10 cellular contexts compared by ENCODE assay signal in genomic region chr17:18860161-18860972, GRCh38. TPM values are rescaled to one million over a fixed set of nuclear protein-coding genes. Genes with fewer than 3 reads are reported as not detected.
DNase-seq lines count a peak whose midpoint lies in the region; ATAC-seq and TF ChIP-seq lines count a peak whose summit lies in the region.
"Had no signal": no experiment of that assay in that cellular context is flagged by ENCODE, and none has a peak within 500 bp of the region (broad histone marks: within the 10 kb centered on the region; RNA-seq: fewer than 3 reads in every experiment).

No MANE protein-coding gene starts in this region.

- TF ChIP-seq CTCF in GM13977 (IDR thresholded peaks at IDR 0.05; ENCODE audit: extremely low read depth, insufficient read depth, missing control alignments) (no peak), GM23338 (conservative IDR thresholded peaks at IDR 0.05; ENCODE audit: low read depth in 2 of 2) (no peak), WERI-Rb-1 (IDR thresholded peaks at IDR 0.05; ENCODE audit: low read depth, low read length) (no peak)

- no peak overlapping the region for H2AFZ ChIP-seq in GM23338

- H3K4me3 ChIP-seq in GM23338 = no peak overlapping the region
- H3K4me3 ChIP-seq in WERI-Rb-1 (ENCODE audit: low read depth, low read length) = no peak overlapping the region

- H3K27ac ChIP-seq in GM23338 (ENCODE audit: low read depth) (0 out of 2 replicates have a peak overlapping the region, but pooled peaks have one; percentile 13), WERI-Rb-1 (no peak overlapping the region)

- no peaks in the 10 kb centered on the region for H3F3A ChIP-seq in GM23338 (replicated peaks; ENCODE audit: low read depth)

- POLR2A ChIA-PET in T-cell (lab: Charles Lee) = interaction anchor here in 1 of 2 donors (0.5 kb wide), 1 partner anchor 646 kb away, joined by 6 read pairs; no protein-coding TSS in a partner anchor
- POLR2A ChIA-PET in naive thymus-derived CD8-positive, alpha-beta T cell (lab: Charles Lee) = no interaction called here

- H3K27ac Mint-ChIP-seq in GM23338 (no peak overlapping the region), T-cell (peak overlapping the region; percentile 43 to 44)
- peak overlapping the region in 7 of 10 donors; percentile 13 to 77 (median 56) for H3K27ac Mint-ChIP-seq in naive thymus-derived CD8-positive, alpha-beta T cell

- H3K27me3 ChIP-seq in GM23338 (ENCODE audit: insufficient read depth) = no peaks in the 10 kb centered on the region
- no peaks in the 10 kb centered on the region for H3K27me3 ChIP-seq in WERI-Rb-1 (ENCODE audit: insufficient read depth, low read depth, severe bottlenecking)

- no peaks in the 10 kb centered on the region for H3K9me2 ChIP-seq in GM23338 (ENCODE audit: insufficient read depth)

- ATAC-seq in GM23338 = no peak
- ATAC-seq in T-cell (replicated peaks in 1 of 4) = no peak
- ATAC-seq in naive thymus-derived CD8-positive, alpha-beta T cell = no peak
- no peak for ATAC-seq in HG02798 (IDR thresholded peaks at IDR 0.05; ENCODE audit: poor library complexity, unreplicated experiment)
- ATAC-seq in HG02588 (IDR thresholded peaks at IDR 0.05; ENCODE audit: unreplicated experiment) = no peak

- H3K9me3 Mint-ChIP-seq in GM23338 (no peaks in the 10 kb centered on the region), T-cell (no peaks in the 10 kb centered on the region)
- H3K9me3 Mint-ChIP-seq in naive thymus-derived CD8-positive, alpha-beta T cell = no peaks in the 10 kb centered on the region

- peaks cover 10% of the 10 kb centered on the region for H3K4me1 ChIP-seq in GM23338 (ENCODE audit: insufficient read depth)

- H3K36me3 Mint-ChIP-seq in GM23338 (ENCODE audit: low read depth) = peaks cover 5% of the 10 kb centered on the region; the same call in 1 of the 3 replicates
- peaks cover 3% of the 10 kb centered on the region for H3K36me3 Mint-ChIP-seq in T-cell
- peaks cover 0 to 7% (median 2%) of the 10 kb centered on the region in 3 donors for H3K36me3 Mint-ChIP-seq in naive thymus-derived CD8-positive, alpha-beta T cell

- peaks cover 5% of the 10 kb centered on the region for H3K27me3 Mint-ChIP-seq in GM23338 (ENCODE audit: insufficient read depth, low read depth, poor library complexity)
- H3K27me3 Mint-ChIP-seq in T-cell = no peaks in the 10 kb centered on the region
- no peaks in the 10 kb centered on the region for H3K27me3 Mint-ChIP-seq in naive thymus-derived CD8-positive, alpha-beta T cell

- H3K79me2 ChIP-seq in GM23338 (replicated peaks; ENCODE audit: insufficient read depth) = peaks cover 74% of the 10 kb centered on the region

- H3K4me3 Mint-ChIP-seq in GM23338 = peak overlapping the region; percentile 27; the same call in 1 of the 3 replicates
- peak overlapping the region; percentile 17 to 53 (median 21) for H3K4me3 Mint-ChIP-seq in T-cell
- H3K4me3 Mint-ChIP-seq in naive thymus-derived CD8-positive, alpha-beta T cell = peak overlapping the region in 9 of 10 donors; percentile 3 to 64 (median 50)

- H4K20me1 ChIP-seq in GM23338 (replicated peaks; ENCODE audit: insufficient read depth) = peaks cover 17% of the 10 kb centered on the region

- in situ Hi-C loops in GM13977 (cut with MboI; ENCODE audit: low pct_unique_long_range_greater_than_20kb, low sequenced_read_pairs, unreplicated experiment) = no loop called here

- H3K9me3 ChIP-seq in WERI-Rb-1 (ENCODE audit: severe bottlenecking) = no peaks in the 10 kb centered on the region

- DNase-seq in GM13977 (ENCODE audit: low spot score) (peak; percentile 84), GM23338 (ENCODE audit: low spot score) (no peak), T-cell (no peak), NCI-H1436 treated with DMSO at 0.1 percent for 48 hours (lab: John Stamatoyannopoulos, UW) (no peak), WERI-Rb-1 (no peak)
- no peak for DNase-seq in naive thymus-derived CD8-positive, alpha-beta T cell
- DNase-seq: activated effector memory CD4-positive, alpha-beta T cell treated with anti-CD3 and anti-CD28 coated beads, Interleukin-2, amount 50 U/mL, for 16 hours; NCI-H1930 had no signal

- H3K4me1 Mint-ChIP-seq in GM23338 (peaks cover 12% of the 10 kb centered on the region), T-cell (peaks cover 58 to 60% (median 59%) of the 10 kb centered on the region in 3 donors)
- peaks cover 28 to 75% (median 59%) of the 10 kb centered on the region in 4 donors for H3K4me1 Mint-ChIP-seq in naive thymus-derived CD8-positive, alpha-beta T cell

- H3K36me3 ChIP-seq in GM23338 (ENCODE audit: insufficient read depth) (0 out of 2 replicates have a peak, but pooled peaks cover under 1% of the 10 kb centered on the region), WERI-Rb-1 (peaks cover 10% of the 10 kb centered on the region)

- CTCF ChIA-PET in T-cell (lab: Charles Lee) = no interaction called here

- no peak overlapping the region for H3K4me2 ChIP-seq in GM23338

TF ChIP-seq in GM23338, 12 proteins besides CTCF, POLR2A, EP300 and RAD21 (continues in another document):
- no peak for TF ChIP-seq ZNF462 (CRISPR knock-in tag; IDR thresholded peaks at IDR 0.05)
- no peak for TF ChIP-seq STAT1 (IDR thresholded peaks at IDR 0.05; ENCODE audit: unreplicated experiment)
- no peak for TF ChIP-seq ZNF114 (CRISPR knock-in tag; IDR thresholded peaks at IDR 0.05)
- no peak for TF ChIP-seq EZH2 (IDR thresholded peaks at IDR 0.05; ENCODE audit: low read depth, unreplicated experiment)
- TF ChIP-seq CREB1 (CRISPR knock-in tag; IDR thresholded peaks at IDR 0.05; ENCODE audit: low read depth) = no peak
- TF ChIP-seq JUNB (IDR thresholded peaks at IDR 0.05; ENCODE audit: unreplicated experiment) = no peak

RNA-seq across cellular contexts. Expression of gene PRPSAP2, which starts 2.4 kb away (rescaled TPM):
- 54.4 and 55.4 TPM in 2 replicates for total RNA-seq in GM23338 (2014; rRNA removed; shearing (Covaris generic))
- 32.3 and 34.6 TPM in 2 replicates for polyA plus RNA-seq in GM23338 (2016; fragmentation: Nextera tagmentation; extraction: Ambion mirVana)
- 10 to 100 TPM; 27.4 to 49.6 (median 39.6) TPM for total RNA-seq in T-cell
- total RNA-seq in naive thymus-derived CD8-positive, alpha-beta T cell = 10 to 100 TPM; 52.2 to 53.1 TPM
- polyA plus RNA-seq in naive thymus-derived CD8-positive, alpha-beta T cell = 10 to 100 TPM; 36.9 to 47.6 (median 46.9) TPM
